Comparison of ENCODE assay signal across 17 cellular contexts in genomic region chr13:51026016-51026415, GRCh38.
A peak's percentile ranks its signal among the peaks of the same experiment; 100 is the strongest.
DNase-seq lines count a peak whose midpoint lies in the region; ATAC-seq and TF ChIP-seq lines count a peak whose summit lies in the region.
"Had no signal": no experiment of that assay in that cellular context is flagged by ENCODE, and none has a peak within 500 bp of the region (broad histone marks: within the 10 kb centered on the region; RNA-seq: fewer than 3 reads in every experiment).

No MANE protein-coding gene starts in this region.

- no peak overlapping the region for H3K4me3 ChIP-seq in esophagus muscularis mucosa
- H3K4me3 ChIP-seq in trophoblast cell (ENCODE audit: low read depth, low read length), result no peak overlapping the region
- H3K4me3 ChIP-seq in ascending aorta, result no peak overlapping the region
- H3K4me3 ChIP-seq: A549; BLaER1 treated with 17β-estradiol and CSF1 and Interleukin-3, amounts not matched to agents 10 nM and 100 nM had no signal

- no peak overlapping the region for H3K14ac ChIP-seq in trophoblast cell (ENCODE audit: low read length)

- H2BK12ac ChIP-seq in trophoblast cell (ENCODE audit: low read length), result no peak overlapping the region

- H3K23ac ChIP-seq in trophoblast cell (ENCODE audit: low read length), result no peak overlapping the region

- H2AFZ ChIP-seq in trophoblast cell (ENCODE audit: insufficient read depth, low read length, poor library complexity), result no peak overlapping the region

- WGBS in esophagus muscularis mucosa, result 94% methylated on average over 6 of the region's 8 CpGs
- WGBS in trophoblast cell (ENCODE audit: extremely low coverage, insufficient coverage, insufficient read length), result no CpG with 5 or more reads among the region's 8 CpGs

- intact Hi-C loops in esophagus muscularis mucosa (cut with DNase I), result no loop called here
- intact Hi-C loops in ascending aorta (cut with DNase I), result no loop called here

- H4K12ac ChIP-seq in trophoblast cell (ENCODE audit: low read depth, low read length), result no peak overlapping the region

- no peak for ATAC-seq in SK-N-SH treated with all-trans-retinoic acid at 6 μM for 48 hours
- ATAC-seq: A549; CD8-positive, alpha-beta T cell had no signal

- no peak overlapping the region for H3K4ac ChIP-seq in trophoblast cell (ENCODE audit: low read depth, low read length)

- H3K9ac ChIP-seq in trophoblast cell (ENCODE audit: low read length), result peak overlapping the region; percentile 33
- H3K9ac ChIP-seq: BLaER1 treated with 17β-estradiol and CSF1 and Interleukin-3, amounts not matched to agents 10 nM and 100 nM had no signal

- no peak overlapping the region for H4K8ac ChIP-seq in trophoblast cell (ENCODE audit: low read depth, low read length)

- no peaks in the 10 kb centered on the region for H3K27me3 Mint-ChIP-seq in brain

- no peaks in the 10 kb centered on the region for H3K79me2 ChIP-seq in trophoblast cell (ENCODE audit: control insufficient read depth, insufficient read depth, low read length, poor library complexity)

- TF ChIP-seq CTCF in brain (conservative IDR thresholded peaks at IDR 0.05) (no peak), esophagus muscularis mucosa (IDR thresholded peaks at IDR 0.05) (no peak), ascending aorta (IDR thresholded peaks at IDR 0.05) (no peak)

- H3K27ac Mint-ChIP-seq in brain, result peak overlapping the region in 4 of 5 experiments; percentile 85 to 100 (median 90)
- H3K27ac Mint-ChIP-seq: B cell; CD4-positive, alpha-beta T cell; CD8-positive, alpha-beta T cell had no signal

- H3K9me3 ChIP-seq in esophagus muscularis mucosa (peaks cover 0 to 5% (median 0%) of the 10 kb centered on the region in 4 donors), trophoblast cell (ENCODE audit: insufficient read depth, low read depth, low read length) (no peaks in the 10 kb centered on the region), ascending aorta (no peaks in the 10 kb centered on the region)
- H3K9me3 ChIP-seq: Caco-2 had no signal

- TF ChIP-seq EP300 in esophagus muscularis mucosa (IDR thresholded peaks at IDR 0.05), result no peak

- TF ChIP-seq POLR2A in esophagus muscularis mucosa (IDR thresholded peaks at IDR 0.05; ENCODE audit: low read depth), result no peak

- H3K27ac ChIP-seq in esophagus muscularis mucosa (replicated peaks in 1 of 4), result no peak overlapping the region
- H3K27ac ChIP-seq in trophoblast cell (ENCODE audit: low read depth, low read length), result no peak overlapping the region
- H3K27ac ChIP-seq in ascending aorta, result no peak overlapping the region
- H3K27ac ChIP-seq: 22Rv1; A549; BLaER1 treated with 17β-estradiol and CSF1 and Interleukin-3, amounts not matched to agents 10 nM and 100 nM; C4-2B had no signal

- peaks cover 5 to 49% (median 25%) of the 10 kb centered on the region in 5 experiments for H3K9me3 Mint-ChIP-seq in brain
- H3K9me3 Mint-ChIP-seq: CD4-positive, alpha-beta T cell had no signal

- no peak overlapping the region for H2BK120ac ChIP-seq in trophoblast cell (ENCODE audit: insufficient read depth, low read length, poor library complexity)

- H4K91ac ChIP-seq in trophoblast cell (ENCODE audit: low read depth, low read length), result no peak overlapping the region

- H3K27me3 ChIP-seq in esophagus muscularis mucosa (no peaks in the 10 kb centered on the region), trophoblast cell (ENCODE audit: insufficient read depth, low read length) (no peaks in the 10 kb centered on the region), ascending aorta (no peaks in the 10 kb centered on the region)
- H3K27me3 ChIP-seq: BLaER1 treated with 17β-estradiol and CSF1 and Interleukin-3, amounts not matched to agents 10 nM and 100 nM had no signal

- DNase-seq in esophagus muscularis mucosa (ENCODE audit: extremely low spot score) (peak; percentile 84), trophoblast cell (no peak), ascending aorta (ENCODE audit: low spot score in 2 of 2) (no peak)
- DNase-seq: AML-193; Caco-2; Calu3; CD4-positive, alpha-beta T cell; CD8-positive, alpha-beta T cell; DMS79 treated with DMSO at 0.1 percent for 48 hours; GF-D8 had no signal

- H3K36me3 Mint-ChIP-seq in brain, result peaks cover 10% of the 10 kb centered on the region
- H3K36me3 Mint-ChIP-seq: CD8-positive, alpha-beta T cell had no signal

- no peaks in the 10 kb centered on the region for H3K4me1 ChIP-seq in esophagus muscularis mucosa
- no peaks in the 10 kb centered on the region for H3K4me1 ChIP-seq in trophoblast cell (ENCODE audit: control insufficient read depth in 1 of 2, insufficient read depth in 2 of 2, low read length in 2 of 2)
- H3K4me1 ChIP-seq in ascending aorta, result no peaks in the 10 kb centered on the region
- H3K4me1 ChIP-seq: A549; BLaER1 treated with 17β-estradiol and CSF1 and Interleukin-3, amounts not matched to agents 10 nM and 100 nM; Caco-2 had no signal

- H3K4me3 Mint-ChIP-seq in brain, result peak overlapping the region in 2 of 5 experiments; percentile 29 to 76
- H3K4me3 Mint-ChIP-seq: B cell; CD4-positive, alpha-beta T cell; CD8-positive, alpha-beta T cell had no signal

- H3K18ac ChIP-seq in trophoblast cell (ENCODE audit: low read length), result no peak overlapping the region

- peaks cover 30% of the 10 kb centered on the region for H3K4me1 Mint-ChIP-seq in brain
- H3K4me1 Mint-ChIP-seq: B cell had no signal

- no peak overlapping the region for H3K4me2 ChIP-seq in trophoblast cell (ENCODE audit: low read length)
- H3K4me2 ChIP-seq: A549; BLaER1 treated with 17β-estradiol and CSF1 and Interleukin-3, amounts not matched to agents 10 nM and 100 nM had no signal

- H3K36me3 ChIP-seq in esophagus muscularis mucosa, result no peaks in the 10 kb centered on the region
- H3K36me3 ChIP-seq in trophoblast cell (ENCODE audit: control insufficient read depth in 1 of 2, insufficient read depth in 2 of 2, low read length in 2 of 2), result no peaks in the 10 kb centered on the region
- no peaks in the 10 kb centered on the region for H3K36me3 ChIP-seq in ascending aorta
- H3K36me3 ChIP-seq: BLaER1 treated with 17β-estradiol and CSF1 and Interleukin-3, amounts not matched to agents 10 nM and 100 nM had no signal

- no peak overlapping the region for H2BK5ac ChIP-seq in trophoblast cell (ENCODE audit: low read depth, low read length, poor library complexity)

- no peak overlapping the region for H2AK5ac ChIP-seq in trophoblast cell (ENCODE audit: low read length)

- no peaks in the 10 kb centered on the region for H3K79me1 ChIP-seq in trophoblast cell (ENCODE audit: low read length)

TF ChIP-seq in SK-N-SH treated with all-trans-retinoic acid at 6 μM for 48 hours, 23 proteins besides CTCF, POLR2A, EP300 and RAD21 (continues in another document):
- TF ChIP-seq POU6F1 (CRISPR knock-in tag; IDR thresholded peaks at IDR 0.05; ENCODE audit: borderline replicate concordance, low read depth) (no peak), PPARA (CRISPR knock-in tag; IDR thresholded peaks at IDR 0.05; ENCODE audit: borderline replicate concordance) (no peak), TOX (CRISPR knock-in tag; IDR thresholded peaks at IDR 0.05; ENCODE audit: borderline replicate concordance) (no peak), ZC3H10 (CRISPR knock-in tag; IDR thresholded peaks at IDR 0.05) (no peak), ZNF70 (CRISPR knock-in tag; IDR thresholded peaks at IDR 0.05) (no peak), CSRNP3 (CRISPR knock-in tag; IDR thresholded peaks at IDR 0.05) (no peak), BACH2 (CRISPR knock-in tag; IDR thresholded peaks at IDR 0.05; ENCODE audit: borderline replicate concordance) (no peak), ARNTL (CRISPR knock-in tag; IDR thresholded peaks at IDR 0.05; ENCODE audit: borderline replicate concordance, low read depth) (no peak), PATZ1 (CRISPR knock-in tag; IDR thresholded peaks at IDR 0.05; ENCODE audit: borderline replicate concordance) (no peak), OSR1 (CRISPR knock-in tag; IDR thresholded peaks at IDR 0.05) (no peak)
